7 cellular contexts compared by ENCODE assay signal in the genomic region with DNA sequence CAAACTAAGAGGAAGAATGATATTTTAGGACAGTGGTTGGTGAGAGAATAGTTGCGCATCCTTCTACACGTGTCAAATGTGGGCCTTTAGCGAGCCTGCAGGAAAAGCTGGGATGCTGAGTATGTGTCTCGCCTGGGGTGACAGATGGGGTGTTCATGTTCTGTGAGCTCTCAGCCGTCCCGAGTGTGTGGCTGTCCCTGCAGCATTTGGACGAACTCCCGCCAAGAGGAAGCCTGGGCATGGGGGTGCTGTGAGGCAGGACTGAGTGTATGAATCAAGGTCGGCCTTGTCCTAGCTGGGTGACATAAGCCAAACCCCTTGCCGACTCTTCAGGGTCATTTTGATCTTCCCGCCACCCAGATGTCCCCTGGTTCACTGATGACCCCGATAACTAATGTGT.
"Had no signal": no experiment of that assay in that cellular context is flagged by ENCODE, and none has a peak within 500 bp of the region (broad histone marks: within the 10 kb centered on the region; RNA-seq: fewer than 3 reads in every experiment).

No MANE protein-coding gene starts in this region.

- DNase-seq: H9, HCEC 1CT, KBM-7 had no signal

- ATAC-seq: GM23338, HepG2 had no signal

- H3K4me3 ChIP-seq: GM23338 had no signal

- H3K4me3 Mint-ChIP-seq: GM23338, H9, IgD-negative memory B cell had no signal

- H3K27ac ChIP-seq: HL-60 had no signal

- H3K27ac Mint-ChIP-seq: GM23338, H9, IgD-negative memory B cell had no signal

- H3K9me3 Mint-ChIP-seq: GM23338, H9 had no signal
